26 cellular contexts compared by ENCODE assay signal in the genomic region with DNA sequence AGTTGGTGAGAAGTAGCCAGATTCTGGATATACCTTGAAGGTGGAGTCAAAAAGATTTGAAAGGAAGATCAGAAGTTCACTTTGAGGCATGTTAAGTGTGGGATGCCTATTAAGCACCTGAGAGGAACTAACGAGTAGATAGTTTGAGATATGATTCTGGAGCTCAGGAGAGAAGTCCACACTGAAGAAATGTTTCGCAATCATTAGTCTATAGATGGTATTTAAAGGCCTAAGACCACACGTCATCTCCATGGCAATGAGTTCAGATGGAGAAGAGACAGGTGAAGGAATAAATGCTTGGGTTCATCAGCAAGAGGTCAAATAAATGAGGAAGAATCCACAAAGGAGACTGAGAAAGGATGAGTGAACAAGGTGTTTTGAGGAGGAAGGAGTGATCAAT.
"Had no signal": no experiment of that assay in that cellular context is flagged by ENCODE, and none has a peak within 500 bp of the region (broad histone marks: within the 10 kb centered on the region; RNA-seq: fewer than 3 reads in every experiment).

No MANE protein-coding gene starts in this region.

- H3K9me3 ChIP-seq: esophagus squamous epithelium, gastrocnemius medialis, heart right ventricle, left lung, lower lobe of right lung, mucosa of descending colon had no signal

- ATAC-seq: effector memory CD8-positive, alpha-beta T cell; esophagus mucosa; gastrocnemius medialis; heart right ventricle; left cardiac atrium; left lung; left ventricle myocardium superior; lower lobe of right lung; mucosa of descending colon; naive thymus-derived CD8-positive, alpha-beta T cell had no signal

- DNase-seq: cortex of kidney; effector CD8-positive, alpha-beta T cell; effector memory CD8-positive, alpha-beta T cell; endodermal cell; erythroblast; esophagus squamous epithelium; foreskin fibroblast; foreskin melanocyte; gastrocnemius medialis; glutamatergic neuron; head of caudate nucleus; heart right ventricle; hippocampal formation; left cardiac atrium; left lung; left ventricle myocardium superior; lower lobe of right lung; mesenchymal stem cell; mucosa of descending colon; naive B cell; naive thymus-derived CD8-positive, alpha-beta T cell had no signal

- H3K4me3 ChIP-seq: esophagus squamous epithelium, gastrocnemius medialis, heart right ventricle, left lung, lower lobe of right lung, mucosa of descending colon had no signal

- H3K4me1 ChIP-seq: esophagus squamous epithelium, gastrocnemius medialis, heart right ventricle, left lung, lower lobe of right lung had no signal

- H3K27me3 ChIP-seq: esophagus squamous epithelium, gastrocnemius medialis, heart right ventricle, left lung had no signal

- H3K36me3 ChIP-seq: esophagus squamous epithelium, gastrocnemius medialis, heart right ventricle, left lung, lower lobe of right lung had no signal

- FAIRE-seq: endometrium, islet of Langerhans, keratinocyte had no signal

- H3K27ac ChIP-seq: epithelial cell of prostate, esophagus squamous epithelium, gastrocnemius medialis, heart right ventricle, left lung, lower lobe of right lung had no signal
